In the genomic region with DNA sequence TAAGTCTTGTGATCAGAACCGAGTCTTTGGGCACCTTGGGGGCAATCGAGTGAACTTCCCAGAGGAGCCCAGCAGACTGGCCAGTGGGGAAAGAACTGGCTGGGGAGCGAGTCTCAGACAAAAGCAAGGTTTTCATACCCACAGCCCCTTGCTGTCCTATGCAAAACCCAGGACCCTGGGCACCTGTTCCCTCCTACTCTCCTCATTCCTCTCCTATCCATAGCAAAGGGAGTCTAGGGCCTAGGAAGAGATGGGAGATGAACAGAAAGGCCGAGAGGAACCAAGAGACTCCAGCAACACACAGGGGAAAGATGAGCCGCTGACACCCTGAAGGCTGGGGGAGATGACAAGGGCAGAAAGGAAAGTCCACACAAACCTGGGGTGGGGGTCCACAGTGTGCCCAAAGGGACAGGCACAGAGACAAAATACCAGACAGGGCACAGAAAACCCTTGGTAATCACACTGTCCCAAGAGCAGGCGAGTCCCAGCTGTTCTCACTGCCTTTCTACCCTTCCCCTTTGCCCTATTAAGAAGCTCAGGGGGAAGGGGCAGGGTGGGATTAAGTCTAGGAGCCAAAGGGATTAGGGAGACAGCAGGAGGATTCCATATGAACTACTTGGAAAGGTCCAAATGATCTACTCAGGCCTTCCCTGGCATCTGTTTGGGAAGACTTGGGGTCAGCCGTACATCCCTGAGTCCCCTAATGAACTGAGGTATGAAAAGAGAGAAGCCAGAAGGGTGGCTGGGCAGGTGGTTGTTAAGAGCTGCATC, we compare ENCODE assay signal across 9 cellular contexts. TPM values are rescaled to one million over a fixed set of nuclear protein-coding genes. Genes with fewer than 3 reads are reported as not detected.
DNase-seq lines count a peak whose midpoint lies in the region; ATAC-seq, FAIRE-seq and TF ChIP-seq lines count a peak whose summit lies in the region.
"Had no signal": no experiment of that assay in that cellular context is flagged by ENCODE, and none has a peak within 500 bp of the region (broad histone marks: within the 10 kb centered on the region; RNA-seq: fewer than 3 reads in every experiment).

No MANE protein-coding gene starts in this region.

- H3K9ac ChIP-seq in HepG2 (ENCODE audit: insufficient read depth, low read depth, low read length) = peak overlapping the region; percentile 33; the same call in 1 of the 2 replicates

- no peaks in the 10 kb centered on the region for H3K9me3 Mint-ChIP-seq in activated CD8-positive, alpha-beta memory T cell treated with anti-CD3 and anti-CD28 coated beads, Interleukin-2, amount 10 ng/mL, durations not matched to agents 7 days and 5 days (ENCODE audit: low read depth)
- H3K9me3 Mint-ChIP-seq in activated naive CD8-positive, alpha-beta T cell treated with anti-CD3 and anti-CD28 coated beads for 36 hours = no peaks in the 10 kb centered on the region

- H3K36me3 ChIP-seq in HepG2 (replicated peaks in 1 of 2; ENCODE audit: control insufficient read depth in 1 of 2, insufficient read depth in 2 of 2, low read length in 2 of 2) (0 out of 5 replicates have a peak, but pooled peaks cover 0 to 1% of the 10 kb centered on the region in 2 experiments), tibial artery (peaks cover 27 to 45% (median 34%) of the 10 kb centered on the region in 3 donors)

- H3K4me1 ChIP-seq in HepG2 (ENCODE audit: insufficient read depth, low read length) (peaks cover 47% of the 10 kb centered on the region), tibial artery (peaks cover 4 to 60% (median 49%) of the 10 kb centered on the region in 4 donors)

- WGBS in HepG2 (ENCODE audit: low lambda C conversion rate) = 72% methylated on average over 7 of the region's 7 CpGs

- no peak for ATAC-seq in activated CD8-positive, alpha-beta memory T cell treated with anti-CD3 and anti-CD28 coated beads, Interleukin-2, amount 10 ng/mL, durations not matched to agents 7 days and 5 days
- ATAC-seq in HepG2 = no peak; the same call in none of the 3 replicates
- ATAC-seq in HG03460 (IDR thresholded peaks at IDR 0.05; ENCODE audit: unreplicated experiment) = no peak

- CTCF ChIA-PET in activated CD8-positive, alpha-beta memory T cell treated with anti-CD3 and anti-CD28 coated beads, Interleukin-2, amount 10 ng/mL, durations not matched to agents 7 days and 5 days (lab: Charles Lee) = interaction anchor here (0.7 to 23.7 kb wide), 10 partner anchors 8 to 199 kb away, joined by 3 to 936 read pairs (median 6); partner anchors contain the start of genes FLOT1, IER3, MDC1 and MRPS18B
- CTCF ChIA-PET in HepG2 (lab: Yijun Ruan, JAX; ENCODE audit: low intra/inter-chr PET ratio, low total read pairs) = interaction anchor here (1.5 to 3.8 kb wide), 2 partner anchors 42 to 51 kb away, joined by 4 to 130 read pairs; no protein-coding TSS in a partner anchor

- no peak overlapping the region for H2AFZ ChIP-seq in HepG2 (ENCODE audit: low read length)

- TF ChIP-seq EP300 in HepG2 (IDR thresholded peaks at IDR 0.05; ENCODE audit: low read depth in 2 of 2, low read length in 2 of 2) = no peak
- TF ChIP-seq EP300 in HepG2 (CRISPR knock-in tag; IDR thresholded peaks at IDR 0.05; ENCODE audit: borderline replicate concordance) = no peak

- FAIRE-seq in HepG2 (lab: Jason Lieb, UNC) (no peak), GM19239 (lab: Jason Lieb, UNC) (no peak)

- DNase-seq in activated CD8-positive, alpha-beta memory T cell treated with anti-CD3 and anti-CD28 coated beads, Interleukin-2, amount 10 ng/mL, durations not matched to agents 7 days and 5 days = peak; percentile 41
- no peak for DNase-seq in activated CD8-positive, alpha-beta memory T cell treated with anti-CD3 and anti-CD28 coated beads, Interleukin-2, amount 50 U/mL, for 4 hours
- no peak for DNase-seq in activated naive CD8-positive, alpha-beta T cell treated with anti-CD3 and anti-CD28 coated beads for 36 hours
- no peak for DNase-seq in HepG2 (ENCODE audit: low spot score)
- DNase-seq in tibial artery = no peak
- no peak for DNase-seq in NCI-H226
- DNase-seq in GM19239 (ENCODE audit: insufficient read length, low spot score) = no peak
- DNase-seq: NCI-H1417 treated with DMSO at 0.1 percent for 48 hours had no signal

- H3K4me2 ChIP-seq in HepG2 (ENCODE audit: low read depth, low read length) = peak overlapping the region; percentile 88

- peak overlapping the region; percentile 90 for H3K27ac Mint-ChIP-seq in activated CD8-positive, alpha-beta memory T cell treated with anti-CD3 and anti-CD28 coated beads, Interleukin-2, amount 10 ng/mL, durations not matched to agents 7 days and 5 days
- peak overlapping the region; percentile 87 for H3K27ac Mint-ChIP-seq in activated naive CD8-positive, alpha-beta T cell treated with anti-CD3 and anti-CD28 coated beads for 36 hours

- POLR2A ChIA-PET in HepG2 (lab: Yijun Ruan, JAX) = interaction anchor here (0.7 to 4.7 kb wide), 11 partner anchors 13 to 85 kb away, joined by 3 to 92 read pairs (median 6); partner anchors contain the start of genes MDC1, MRPS18B, PPP1R10 and TUBB

- BruUV-seq in HepG2 (replicated peaks; lab: Mats Ljungman, UMichigan) = no TSS peak

- H3K79me2 ChIP-seq in HepG2 (ENCODE audit: insufficient read depth, low read length) = no peaks in the 10 kb centered on the region

- no peak for TF ChIP-seq POLR2A in HepG2 (IDR thresholded peaks at IDR 0.05; ENCODE audit: insufficient read depth in 1 of 2, low read depth in 2 of 2, low read length in 2 of 2)

- H3K9me3 ChIP-seq in HepG2 (ENCODE audit: low read length) = no peaks in the 10 kb centered on the region
- no peaks in the 10 kb centered on the region for H3K9me3 ChIP-seq in tibial artery

- H3K27me3 ChIP-seq in HepG2 (ENCODE audit: control insufficient read depth in 1 of 2, insufficient read depth in 2 of 2, low read length in 2 of 2) (no peaks in the 10 kb centered on the region), tibial artery (no peaks in the 10 kb centered on the region)

- H4K20me1 ChIP-seq in HepG2 (ENCODE audit: insufficient read depth, low read length) = no peaks in the 10 kb centered on the region

- H3K36me3 Mint-ChIP-seq in activated CD8-positive, alpha-beta memory T cell treated with anti-CD3 and anti-CD28 coated beads, Interleukin-2, amount 10 ng/mL, durations not matched to agents 7 days and 5 days = peaks cover 78% of the 10 kb centered on the region
- H3K36me3 Mint-ChIP-seq in activated naive CD8-positive, alpha-beta T cell treated with anti-CD3 and anti-CD28 coated beads for 36 hours = peaks cover 78% of the 10 kb centered on the region

- no peak for TF ChIP-seq CTCF in HepG2 (CRISPR knock-in tag; IDR thresholded peaks at IDR 0.05)
- no peak for TF ChIP-seq CTCF in tibial artery (IDR thresholded peaks at IDR 0.05)

- H3K27ac ChIP-seq in HepG2 (ENCODE audit: extremely low read length, insufficient read depth, low read length) = peak overlapping the region; percentile 32
- H3K27ac ChIP-seq in tibial artery = peak overlapping the region; percentile 94 to 100

- peak overlapping the region; percentile 90 for H3K4me3 Mint-ChIP-seq in activated CD8-positive, alpha-beta memory T cell treated with anti-CD3 and anti-CD28 coated beads, Interleukin-2, amount 10 ng/mL, durations not matched to agents 7 days and 5 days
- peak overlapping the region; percentile 95 for H3K4me3 Mint-ChIP-seq in activated naive CD8-positive, alpha-beta T cell treated with anti-CD3 and anti-CD28 coated beads for 36 hours

- H3K4me1 Mint-ChIP-seq in activated CD8-positive, alpha-beta memory T cell treated with anti-CD3 and anti-CD28 coated beads, Interleukin-2, amount 10 ng/mL, durations not matched to agents 7 days and 5 days = peaks cover 32% of the 10 kb centered on the region
- H3K4me1 Mint-ChIP-seq in activated naive CD8-positive, alpha-beta T cell treated with anti-CD3 and anti-CD28 coated beads for 36 hours = peaks cover 28% of the 10 kb centered on the region

- intact Hi-C loops in HepG2 (cut with micrococcal nuclease; ENCODE audit: unreplicated experiment) = loop anchor here (1.0 to 10.0 kb wide), 6 partner anchors 37 to 197 kb away; partner anchors contain the start of genes FLOT1 and MDC1
- intact Hi-C loops in tibial artery (cut with DNase I; ENCODE audit: low total_unique reads) = loop anchor here (1.0 to 10.0 kb wide), 5 partner anchors 42 to 405 kb away; partner anchors contain the start of gene ATAT1

- H3K4me3 ChIP-seq in HepG2 (replicated peaks in 1 of 3; ENCODE audit: insufficient read depth in 1 of 3, low read depth in 2 of 3, low read length in 3 of 3) (peak overlapping the region in 2 of 3 experiments; percentile 43 to 66; a peak in 4 of 6 replicates), tibial artery (peak overlapping the region; percentile 64 to 90)

- no peak for TF ChIP-seq RAD21 in HepG2 (CRISPR knock-in tag; IDR thresholded peaks at IDR 0.05)

- no peaks in the 10 kb centered on the region for H3K27me3 Mint-ChIP-seq in activated CD8-positive, alpha-beta memory T cell treated with anti-CD3 and anti-CD28 coated beads, Interleukin-2, amount 10 ng/mL, durations not matched to agents 7 days and 5 days
- no peaks in the 10 kb centered on the region for H3K27me3 Mint-ChIP-seq in activated naive CD8-positive, alpha-beta T cell treated with anti-CD3 and anti-CD28 coated beads for 36 hours

- in situ Hi-C loops in HepG2 (cut with HindIII; ENCODE audit: extremely low pct_ligation_motif_present, low pct_unique_long_range_greater_than_20kb) = loop anchor here (5.0 to 25.0 kb wide), 2 partner anchors 42 to 407 kb away; partner anchors contain the start of gene TUBB

RNA-seq across cellular contexts. Expression of gene PPP1R18, which starts 6.5 kb away (rescaled TPM):
- 100 to 1,000 TPM; 257 to 293 TPM for total RNA-seq in activated CD8-positive, alpha-beta memory T cell treated with anti-CD3 and anti-CD28 coated beads, Interleukin-2, amount 10 ng/mL, durations not matched to agents 7 days and 5 days
- 100 to 1,000 TPM; 102 to 106 TPM for total RNA-seq in activated naive CD8-positive, alpha-beta T cell treated with anti-CD3 and anti-CD28 coated beads for 36 hours
- total RNA-seq in HepG2 (2016; rRNA removed; fragmentation: Illumina TruSeq; extraction: Trizol) = 3.1 and 4.9 TPM in 2 replicates
- total RNA-seq in HepG2 (2016; cell fraction: cytosol; rRNA removed; fragmentation: Illumina TruSeq; extraction: Trizol; ENCODE audit: low read depth) = 0.81 and 1.4 TPM in 2 replicates
- 3.5 and 4.0 TPM in 2 replicates for total RNA-seq in HepG2 (2016; cell fraction: insoluble cytoplasmic fraction; rRNA removed; fragmentation: Illumina TruSeq; extraction: Trizol)
- total RNA-seq in HepG2 (2016; cell fraction: membrane; rRNA removed; fragmentation: Illumina TruSeq; extraction: Trizol) = 3.3 and 3.5 TPM in 2 replicates
- total RNA-seq in HepG2 (2016; cell fraction: nucleus; rRNA removed; fragmentation: Illumina TruSeq; extraction: Trizol) = 2.5 and 3.2 TPM in 2 replicates
- polyA plus RNA-seq in HepG2 (2011; rRNA removed) = 9.2 and 10.5 TPM in 2 replicates
- 8.3 and 8.7 TPM in 2 replicates for polyA plus RNA-seq in HepG2 (2011; cell fraction: cytosol; rRNA removed)
- polyA plus RNA-seq in HepG2 (2011; cell fraction: nucleus; rRNA removed) = 10.6 and 11.8 TPM in 2 replicates
- polyA plus RNA-seq in HepG2 (2012) = 4.3 and 5.2 TPM in 2 replicates
- 2.2 and 2.4 TPM in 2 replicates for polyA plus RNA-seq in HepG2 (2016; cell fraction: cytosol; fragmentation: Illumina TruSeq; extraction: Trizol; ENCODE audit: low read depth)
- polyA plus RNA-seq in HepG2 (2016; cell fraction: insoluble cytoplasmic fraction; fragmentation: Illumina TruSeq; extraction: Trizol; ENCODE audit: low read depth) = 6.9 and 7.5 TPM in 2 replicates
- polyA plus RNA-seq in HepG2 (2016; cell fraction: membrane; fragmentation: Illumina TruSeq; extraction: Trizol; ENCODE audit: low read depth) = 5.6 and 5.8 TPM in 2 replicates
- polyA plus RNA-seq in HepG2 (2016; cell fraction: nucleus; fragmentation: Illumina TruSeq; extraction: Trizol; ENCODE audit: insufficient read depth, low read depth) = 8.6 and 12.1 TPM in 2 replicates
- polyA minus RNA-seq in HepG2 (2011; rRNA and poly(A)+ RNA removed; ENCODE audit: low replicate concordance) = 13.8 and 38.1 TPM in 2 replicates
- polyA minus RNA-seq in HepG2 (2011; cell fraction: cytosol; rRNA and poly(A)+ RNA removed) = 4.6 and 5.1 TPM in 2 replicates
- 1.9 and 2.0 TPM in 2 replicates for polyA minus RNA-seq in HepG2 (2011; cell fraction: nucleus; rRNA and poly(A)+ RNA removed)

RNA-seq across cellular contexts. Expression of gene DHX16, which starts 7.1 kb away (rescaled TPM):
- total RNA-seq in activated CD8-positive, alpha-beta memory T cell treated with anti-CD3 and anti-CD28 coated beads, Interleukin-2, amount 10 ng/mL, durations not matched to agents 7 days and 5 days = 10 to 100 TPM; 39.5 to 49.6 TPM
- 10 to 100 TPM; 40.4 to 42.1 TPM for total RNA-seq in activated naive CD8-positive, alpha-beta T cell treated with anti-CD3 and anti-CD28 coated beads for 36 hours
- 48.2 and 58.5 TPM in 2 replicates for total RNA-seq in HepG2 (2016; rRNA removed; fragmentation: Illumina TruSeq; extraction: Trizol)
- total RNA-seq in HepG2 (2016; cell fraction: cytosol; rRNA removed; fragmentation: Illumina TruSeq; extraction: Trizol; ENCODE audit: low read depth) = 9.9 and 11.7 TPM in 2 replicates
- 43.8 and 64.1 TPM in 2 replicates for total RNA-seq in HepG2 (2016; cell fraction: insoluble cytoplasmic fraction; rRNA removed; fragmentation: Illumina TruSeq; extraction: Trizol)
- 14.7 and 16.1 TPM in 2 replicates for total RNA-seq in HepG2 (2016; cell fraction: membrane; rRNA removed; fragmentation: Illumina TruSeq; extraction: Trizol)
- total RNA-seq in HepG2 (2016; cell fraction: nucleus; rRNA removed; fragmentation: Illumina TruSeq; extraction: Trizol) = 33.4 and 42.1 TPM in 2 replicates
- polyA plus RNA-seq in HepG2 (2011; rRNA removed) = 57.0 and 73.4 TPM in 2 replicates
- polyA plus RNA-seq in HepG2 (2011; cell fraction: cytosol; rRNA removed) = 44.3 and 47.6 TPM in 2 replicates
- 176 and 215 TPM in 2 replicates for polyA plus RNA-seq in HepG2 (2011; cell fraction: nucleus; rRNA removed)
- polyA plus RNA-seq in HepG2 (2012) = 35.4 and 40.2 TPM in 2 replicates
- polyA plus RNA-seq in HepG2 (2016; cell fraction: cytosol; fragmentation: Illumina TruSeq; extraction: Trizol; ENCODE audit: low read depth) = 4.3 and 4.8 TPM in 2 replicates
- 46.1 and 47.6 TPM in 2 replicates for polyA plus RNA-seq in HepG2 (2016; cell fraction: insoluble cytoplasmic fraction; fragmentation: Illumina TruSeq; extraction: Trizol; ENCODE audit: low read depth)
- 7.5 and 9.2 TPM in 2 replicates for polyA plus RNA-seq in HepG2 (2016; cell fraction: membrane; fragmentation: Illumina TruSeq; extraction: Trizol; ENCODE audit: low read depth)
- 108 and 114 TPM in 2 replicates for polyA plus RNA-seq in HepG2 (2016; cell fraction: nucleus; fragmentation: Illumina TruSeq; extraction: Trizol; ENCODE audit: insufficient read depth, low read depth)
- polyA minus RNA-seq in HepG2 (2011; rRNA and poly(A)+ RNA removed; ENCODE audit: low replicate concordance) = 75.0 and 80.4 TPM in 2 replicates
- polyA minus RNA-seq in HepG2 (2011; cell fraction: cytosol; rRNA and poly(A)+ RNA removed) = 21.7 and 23.2 TPM in 2 replicates
- 26.1 and 30.2 TPM in 2 replicates for polyA minus RNA-seq in HepG2 (2011; cell fraction: nucleus; rRNA and poly(A)+ RNA removed)

RNA-seq across cellular contexts. Expression of gene NRM, which starts 10.8 kb away (rescaled TPM):
- 10 to 100 TPM; 30.2 to 36.4 TPM for total RNA-seq in activated CD8-positive, alpha-beta memory T cell treated with anti-CD3 and anti-CD28 coated beads, Interleukin-2, amount 10 ng/mL, durations not matched to agents 7 days and 5 days
- total RNA-seq in activated naive CD8-positive, alpha-beta T cell treated with anti-CD3 and anti-CD28 coated beads for 36 hours = 10 to 100 TPM; 19.7 to 20.2 TPM
- total RNA-seq in HepG2 (2016; rRNA removed; fragmentation: Illumina TruSeq; extraction: Trizol) = 7.4 and 16.0 TPM in 2 replicates
- 6.4 and 6.8 TPM in 2 replicates for total RNA-seq in HepG2 (2016; cell fraction: cytosol; rRNA removed; fragmentation: Illumina TruSeq; extraction: Trizol; ENCODE audit: low read depth)
- 7.0 and 15.7 TPM in 2 replicates for total RNA-seq in HepG2 (2016; cell fraction: insoluble cytoplasmic fraction; rRNA removed; fragmentation: Illumina TruSeq; extraction: Trizol)
- total RNA-seq in HepG2 (2016; cell fraction: membrane; rRNA removed; fragmentation: Illumina TruSeq; extraction: Trizol) = 11.0 and 11.6 TPM in 2 replicates
- total RNA-seq in HepG2 (2016; cell fraction: nucleus; rRNA removed; fragmentation: Illumina TruSeq; extraction: Trizol) = 13.6 and 15.9 TPM in 2 replicates
- polyA plus RNA-seq in HepG2 (2011; rRNA removed) = 12.5 TPM in 2 replicates
- polyA plus RNA-seq in HepG2 (2011; cell fraction: cytosol; rRNA removed) = 10.6 and 14.5 TPM in 2 replicates
- 11.7 and 12.5 TPM in 2 replicates for polyA plus RNA-seq in HepG2 (2011; cell fraction: nucleus; rRNA removed)
- polyA plus RNA-seq in HepG2 (2012) = 11.9 and 19.8 TPM in 2 replicates
- 16.1 and 17.3 TPM in 2 replicates for polyA plus RNA-seq in HepG2 (2016; cell fraction: cytosol; fragmentation: Illumina TruSeq; extraction: Trizol; ENCODE audit: low read depth)
- polyA plus RNA-seq in HepG2 (2016; cell fraction: insoluble cytoplasmic fraction; fragmentation: Illumina TruSeq; extraction: Trizol; ENCODE audit: low read depth) = 19.1 and 23.6 TPM in 2 replicates
- polyA plus RNA-seq in HepG2 (2016; cell fraction: membrane; fragmentation: Illumina TruSeq; extraction: Trizol; ENCODE audit: low read depth) = 27.9 and 29.1 TPM in 2 replicates
- polyA plus RNA-seq in HepG2 (2016; cell fraction: nucleus; fragmentation: Illumina TruSeq; extraction: Trizol; ENCODE audit: insufficient read depth, low read depth) = 46.7 and 53.9 TPM in 2 replicates
- 28.0 and 30.7 TPM in 2 replicates for polyA minus RNA-seq in HepG2 (2011; rRNA and poly(A)+ RNA removed; ENCODE audit: low replicate concordance)
- 9.8 and 11.5 TPM in 2 replicates for polyA minus RNA-seq in HepG2 (2011; cell fraction: cytosol; rRNA and poly(A)+ RNA removed)
- polyA minus RNA-seq in HepG2 (2011; cell fraction: nucleus; rRNA and poly(A)+ RNA removed) = 3.3 and 4.5 TPM in 2 replicates

RNA-seq across cellular contexts. Expression of gene C6orf136, which starts 33.0 kb away (rescaled TPM):
- 10 to 100 TPM; 32.5 to 33.9 TPM for total RNA-seq in activated CD8-positive, alpha-beta memory T cell treated with anti-CD3 and anti-CD28 coated beads, Interleukin-2, amount 10 ng/mL, durations not matched to agents 7 days and 5 days
- total RNA-seq in activated naive CD8-positive, alpha-beta T cell treated with anti-CD3 and anti-CD28 coated beads for 36 hours = 10 to 100 TPM; 35.8 to 37.1 TPM
- 9.2 and 12.0 TPM in 2 replicates for total RNA-seq in HepG2 (2016; rRNA removed; fragmentation: Illumina TruSeq; extraction: Trizol)
- 33.8 and 41.8 TPM in 2 replicates for total RNA-seq in HepG2 (2016; cell fraction: cytosol; rRNA removed; fragmentation: Illumina TruSeq; extraction: Trizol; ENCODE audit: low read depth)
- total RNA-seq in HepG2 (2016; cell fraction: insoluble cytoplasmic fraction; rRNA removed; fragmentation: Illumina TruSeq; extraction: Trizol) = 8.9 and 10.1 TPM in 2 replicates
- 12.4 and 18.6 TPM in 2 replicates for total RNA-seq in HepG2 (2016; cell fraction: membrane; rRNA removed; fragmentation: Illumina TruSeq; extraction: Trizol)
- 12.8 and 13.7 TPM in 2 replicates for total RNA-seq in HepG2 (2016; cell fraction: nucleus; rRNA removed; fragmentation: Illumina TruSeq; extraction: Trizol)
- polyA plus RNA-seq in HepG2 (2011; rRNA removed) = 26.2 and 30.1 TPM in 2 replicates
- 17.0 and 17.6 TPM in 2 replicates for polyA plus RNA-seq in HepG2 (2011; cell fraction: cytosol; rRNA removed)
- polyA plus RNA-seq in HepG2 (2011; cell fraction: nucleus; rRNA removed) = 79.6 and 93.9 TPM in 2 replicates
- 22.0 and 33.4 TPM in 2 replicates for polyA plus RNA-seq in HepG2 (2012)
- polyA plus RNA-seq in HepG2 (2016; cell fraction: cytosol; fragmentation: Illumina TruSeq; extraction: Trizol; ENCODE audit: low read depth) = 10.0 and 11.2 TPM in 2 replicates
- 12.8 and 17.8 TPM in 2 replicates for polyA plus RNA-seq in HepG2 (2016; cell fraction: insoluble cytoplasmic fraction; fragmentation: Illumina TruSeq; extraction: Trizol; ENCODE audit: low read depth)
- polyA plus RNA-seq in HepG2 (2016; cell fraction: membrane; fragmentation: Illumina TruSeq; extraction: Trizol; ENCODE audit: low read depth) = 15.4 and 15.6 TPM in 2 replicates
- 42.7 and 49.6 TPM in 2 replicates for polyA plus RNA-seq in HepG2 (2016; cell fraction: nucleus; fragmentation: Illumina TruSeq; extraction: Trizol; ENCODE audit: insufficient read depth, low read depth)
- polyA minus RNA-seq in HepG2 (2011; rRNA and poly(A)+ RNA removed; ENCODE audit: low replicate concordance) = 24.3 and 32.9 TPM in 2 replicates
- polyA minus RNA-seq in HepG2 (2011; cell fraction: cytosol; rRNA and poly(A)+ RNA removed) = 13.4 and 18.0 TPM in 2 replicates
- polyA minus RNA-seq in HepG2 (2011; cell fraction: nucleus; rRNA and poly(A)+ RNA removed) = 13.8 and 16.6 TPM in 2 replicates

RNA-seq across cellular contexts. Expression of gene MDC1, which starts 37.1 kb away (rescaled TPM):
- 10 to 100 TPM; 67.4 to 83.9 TPM for total RNA-seq in activated CD8-positive, alpha-beta memory T cell treated with anti-CD3 and anti-CD28 coated beads, Interleukin-2, amount 10 ng/mL, durations not matched to agents 7 days and 5 days
- 10 to 100 TPM; 63.2 to 67.0 TPM for total RNA-seq in activated naive CD8-positive, alpha-beta T cell treated with anti-CD3 and anti-CD28 coated beads for 36 hours
- 8.4 and 20.5 TPM in 2 replicates for total RNA-seq in HepG2 (2016; rRNA removed; fragmentation: Illumina TruSeq; extraction: Trizol)
- 2.6 TPM in 2 replicates for total RNA-seq in HepG2 (2016; cell fraction: cytosol; rRNA removed; fragmentation: Illumina TruSeq; extraction: Trizol; ENCODE audit: low read depth)
- 9.0 and 18.7 TPM in 2 replicates for total RNA-seq in HepG2 (2016; cell fraction: insoluble cytoplasmic fraction; rRNA removed; fragmentation: Illumina TruSeq; extraction: Trizol)
- 7.6 TPM in 2 replicates for total RNA-seq in HepG2 (2016; cell fraction: membrane; rRNA removed; fragmentation: Illumina TruSeq; extraction: Trizol)
- total RNA-seq in HepG2 (2016; cell fraction: nucleus; rRNA removed; fragmentation: Illumina TruSeq; extraction: Trizol) = 18.3 and 20.9 TPM in 2 replicates
- 11.7 and 14.0 TPM in 2 replicates for polyA plus RNA-seq in HepG2 (2011; rRNA removed)
- 4.5 and 6.7 TPM in 2 replicates for polyA plus RNA-seq in HepG2 (2011; cell fraction: cytosol; rRNA removed)
- polyA plus RNA-seq in HepG2 (2011; cell fraction: nucleus; rRNA removed) = 39.8 and 42.9 TPM in 2 replicates
- 14.2 and 21.0 TPM in 2 replicates for polyA plus RNA-seq in HepG2 (2012)
- 1.2 and 1.3 TPM in 2 replicates for polyA plus RNA-seq in HepG2 (2016; cell fraction: cytosol; fragmentation: Illumina TruSeq; extraction: Trizol; ENCODE audit: low read depth)
- polyA plus RNA-seq in HepG2 (2016; cell fraction: insoluble cytoplasmic fraction; fragmentation: Illumina TruSeq; extraction: Trizol; ENCODE audit: low read depth) = 13.9 and 27.7 TPM in 2 replicates
- 2.2 and 3.4 TPM in 2 replicates for polyA plus RNA-seq in HepG2 (2016; cell fraction: membrane; fragmentation: Illumina TruSeq; extraction: Trizol; ENCODE audit: low read depth)
- polyA plus RNA-seq in HepG2 (2016; cell fraction: nucleus; fragmentation: Illumina TruSeq; extraction: Trizol; ENCODE audit: insufficient read depth, low read depth) = 66.8 and 94.4 TPM in 2 replicates
- polyA minus RNA-seq in HepG2 (2011; rRNA and poly(A)+ RNA removed; ENCODE audit: low replicate concordance) = 16.6 and 29.4 TPM in 2 replicates
- 8.0 and 10.3 TPM in 2 replicates for polyA minus RNA-seq in HepG2 (2011; cell fraction: cytosol; rRNA and poly(A)+ RNA removed)
- polyA minus RNA-seq in HepG2 (2011; cell fraction: nucleus; rRNA and poly(A)+ RNA removed) = 7.6 and 9.1 TPM in 2 replicates

Comparison
In these comparisons a context has a peak if more than half of its experiments do, and no peak if none do; other contexts are left out.
1. RNA of gene PPP1R18, which starts 6.5 kb away (total RNA-seq): 257 to 293 TPM in activated CD8-positive, alpha-beta memory T cell treated with anti-CD3 and anti-CD28 coated beads, Interleukin-2, amount 10 ng/mL, durations not matched to agents 7 days and 5 days and 102 to 106 TPM in activated naive CD8-positive, alpha-beta T cell treated with anti-CD3 and anti-CD28 coated beads for 36 hours; 0.81 to 4.9 TPM in HepG2; every median in the first group is over 10 times any median in the second.